ENCODE assay signal across 7 cellular contexts in genomic region chr9:35023443-35023842, GRCh38. TPM values are rescaled to one million over a fixed set of nuclear protein-coding genes. Genes with fewer than 3 reads are reported as not detected.
DNase-seq lines count a peak whose midpoint lies in the region; ATAC-seq and TF ChIP-seq lines count a peak whose summit lies in the region.
"Not testable (repeated sequence)": the region's sequence is repeated elsewhere in the genome, so short reads cannot be mapped to it uniquely, and the experiment has no call there.

No MANE protein-coding gene starts in this region.

- H2AK5ac ChIP-seq in mesendoderm (ENCODE audit: low read length) = not testable (repeated sequence)

- H4K20me1 ChIP-seq in Loucy (ENCODE audit: insufficient read depth, low read length, poor library complexity, severe bottlenecking) = not testable (repeated sequence)

- H3K79me1 ChIP-seq in mesendoderm (ENCODE audit: low read length) = not testable (repeated sequence)

- H3K9me3 ChIP-seq in Loucy (ENCODE audit: insufficient read depth, low read depth, low read length) = not testable (repeated sequence)

- not testable (repeated sequence) for H3K9me3 Mint-ChIP-seq in activated CD4-positive, alpha-beta T cell treated with anti-CD3 and anti-CD28 coated beads for 36 hours (ENCODE audit: low read depth); activated naive CD8-positive, alpha-beta T cell treated with anti-CD3 and anti-CD28 coated beads, Interleukin-2, amount 10 ng/mL, durations not matched to agents 7 days and 5 days

- H4K8ac ChIP-seq in mesendoderm (ENCODE audit: low read depth, low read length) = not testable (repeated sequence)

- H3K23ac ChIP-seq in mesendoderm (ENCODE audit: low read length) = not testable (repeated sequence)

- H3K27ac ChIP-seq in mesendoderm (ENCODE audit: low read depth, low read length) = peak overlapping the region; percentile 83

- not testable (repeated sequence) for H2BK120ac ChIP-seq in mesendoderm (ENCODE audit: low read depth, low read length)

- H3K79me2 ChIP-seq in Loucy (ENCODE audit: insufficient read depth, low read length); mesendoderm (ENCODE audit: control insufficient read depth, insufficient read depth, low read length): not testable (repeated sequence)

- peak overlapping the region; percentile 56 for H3K4me3 ChIP-seq in Loucy (ENCODE audit: low read length, poor library complexity, severe bottlenecking)
- H3K4me3 ChIP-seq in mesendoderm (ENCODE audit: low read length) = not testable (repeated sequence)

- peaks cover 14% of the 10 kb centered on the region for H3F3A ChIP-seq in Loucy (ENCODE audit: low read depth)

- not testable (repeated sequence) for H2BK5ac ChIP-seq in mesendoderm (ENCODE audit: low read length)

- H3K4me1 ChIP-seq in Loucy (ENCODE audit: insufficient read depth, low read length, poor library complexity, severe bottlenecking) = peaks cover 66% of the 10 kb centered on the region
- not testable (repeated sequence) for H3K4me1 ChIP-seq in mesendoderm (ENCODE audit: control insufficient read depth, low read depth, low read length)

- peak overlapping the region; percentile 72 for H3K9ac ChIP-seq in Loucy (ENCODE audit: low read depth, low read length, poor library complexity, severe bottlenecking)
- H3K9ac ChIP-seq in mesendoderm (ENCODE audit: low read length) = not testable (repeated sequence)

- H3K4me1 Mint-ChIP-seq in activated CD4-positive, alpha-beta T cell treated with anti-CD3 and anti-CD28 coated beads for 36 hours = peaks cover 15% of the 10 kb centered on the region
- not testable (repeated sequence) for H3K4me1 Mint-ChIP-seq in activated naive CD8-positive, alpha-beta T cell treated with anti-CD3 and anti-CD28 coated beads, Interleukin-2, amount 10 ng/mL, durations not matched to agents 7 days and 5 days

- not testable (repeated sequence) for H3K18ac ChIP-seq in mesendoderm (ENCODE audit: low read length)

- H3K4ac ChIP-seq in mesendoderm (ENCODE audit: low read depth, low read length) = not testable (repeated sequence)

- H3K36me3 Mint-ChIP-seq in activated CD4-positive, alpha-beta T cell treated with anti-CD3 and anti-CD28 coated beads for 36 hours (ENCODE audit: low read depth) = peaks cover 13% of the 10 kb centered on the region
- H3K36me3 Mint-ChIP-seq in activated naive CD8-positive, alpha-beta T cell treated with anti-CD3 and anti-CD28 coated beads, Interleukin-2, amount 10 ng/mL, durations not matched to agents 7 days and 5 days = not testable (repeated sequence)

- TF ChIP-seq CTCF in Loucy (conservative IDR thresholded peaks at IDR 0.05; ENCODE audit: low read length) = not testable (repeated sequence)

- CTCF ChIA-PET in activated CD4-positive, alpha-beta T cell treated with anti-CD3 and anti-CD28 coated beads for 36 hours (lab: Charles Lee) = not testable (repeated sequence)

- not testable (repeated sequence) for H2BK15ac ChIP-seq in mesendoderm (replicated peaks; ENCODE audit: low read depth)

- no CpG with 5 or more reads among the region's 5 CpGs for WGBS in mesendoderm (ENCODE audit: extremely low coverage, insufficient coverage, low lambda C conversion rate)

- not testable (repeated sequence) for H3K4me3 Mint-ChIP-seq in activated CD4-positive, alpha-beta T cell treated with anti-CD3 and anti-CD28 coated beads for 36 hours
- peak overlapping the region; percentile 28 for H3K4me3 Mint-ChIP-seq in activated naive CD8-positive, alpha-beta T cell treated with anti-CD3 and anti-CD28 coated beads, Interleukin-2, amount 10 ng/mL, durations not matched to agents 7 days and 5 days

- H3K27me3 ChIP-seq in Loucy (ENCODE audit: insufficient read depth, low read length, poor library complexity, severe bottlenecking); mesendoderm (ENCODE audit: insufficient read depth, low read length, poor library complexity): not testable (repeated sequence)

- not testable (repeated sequence) for H4K5ac ChIP-seq in mesendoderm (ENCODE audit: low read length)

- not testable (repeated sequence) for H3K36me3 ChIP-seq in Loucy (ENCODE audit: insufficient read depth, low read length); mesendoderm (ENCODE audit: control insufficient read depth, insufficient read depth, low read length)

- peak overlapping the region; percentile 72 for H3K4me2 ChIP-seq in Loucy (ENCODE audit: low read depth, low read length, poor library complexity, severe bottlenecking)
- not testable (repeated sequence) for H3K4me2 ChIP-seq in mesendoderm (ENCODE audit: low read length)

- H2AFZ ChIP-seq in Loucy (ENCODE audit: low read length) = not testable (repeated sequence)

- POLR2A ChIA-PET in activated CD4-positive, alpha-beta T cell treated with anti-CD3 and anti-CD28 coated beads for 36 hours (lab: Charles Lee) = interaction anchor here (0.6 kb wide), 1 partner anchor 23 kb away, joined by 3 read pairs; no protein-coding TSS in a partner anchor
- POLR2A ChIA-PET in activated naive CD8-positive, alpha-beta T cell treated with anti-CD3 and anti-CD28 coated beads, Interleukin-2, amount 10 ng/mL, durations not matched to agents 7 days and 5 days (lab: Charles Lee) = not testable (repeated sequence)

- not testable (repeated sequence) for H3K9me2 ChIP-seq in Loucy (replicated peaks; ENCODE audit: low read depth, low read length)

- ATAC-seq in activated CD4-positive, alpha-beta T cell treated with anti-CD3 and anti-CD28 coated beads for 36 hours; activated naive CD8-positive, alpha-beta T cell treated with anti-CD3 and anti-CD28 coated beads, Interleukin-2, amount 10 ng/mL, durations not matched to agents 7 days and 5 days (ENCODE audit: low read depth): not testable (repeated sequence)

- intact Hi-C loops in activated CD4-positive, alpha-beta T cell treated with anti-CD3 and anti-CD28 coated beads for 36 hours (cut with DNase I, micrococcal nuclease) = not testable (repeated sequence)

- H3K27ac Mint-ChIP-seq in activated CD4-positive, alpha-beta T cell treated with anti-CD3 and anti-CD28 coated beads for 36 hours = peak overlapping the region; percentile 47
- H3K27ac Mint-ChIP-seq in activated naive CD8-positive, alpha-beta T cell treated with anti-CD3 and anti-CD28 coated beads, Interleukin-2, amount 10 ng/mL, durations not matched to agents 7 days and 5 days = peak overlapping the region; percentile 23

- DNase-seq in GF-D8 (lab: John Stamatoyannopoulos, UW) = peak; percentile 82
- peak; percentile 75 to 80 for DNase-seq in NOMO-1 (lab: John Stamatoyannopoulos, UW; ENCODE audit: unreplicated experiment in 2 of 2)
- DNase-seq in SKM-1 treated with dmso at 0.1 percent for 144 hours (lab: John Stamatoyannopoulos, UW; ENCODE audit: unreplicated experiment) = peak; percentile 63
- DNase-seq in activated CD4-positive, alpha-beta T cell treated with anti-CD3 and anti-CD28 coated beads for 36 hours; activated naive CD8-positive, alpha-beta T cell treated with anti-CD3 and anti-CD28 coated beads, Interleukin-2, amount 10 ng/mL, durations not matched to agents 7 days and 5 days: not testable (repeated sequence)
- peak; percentile 55 for DNase-seq in mesendoderm

- H3K27me3 Mint-ChIP-seq in activated CD4-positive, alpha-beta T cell treated with anti-CD3 and anti-CD28 coated beads for 36 hours; activated naive CD8-positive, alpha-beta T cell treated with anti-CD3 and anti-CD28 coated beads, Interleukin-2, amount 10 ng/mL, durations not matched to agents 7 days and 5 days: not testable (repeated sequence)

- H3K56ac ChIP-seq in mesendoderm (ENCODE audit: low read length) = not testable (repeated sequence)

RNA-seq across cellular contexts. Expression of gene DNAJB5, which starts 33.9 kb away (rescaled TPM):
- total RNA-seq in activated CD4-positive, alpha-beta T cell treated with anti-CD3 and anti-CD28 coated beads for 36 hours = 10 to 100 TPM; 10.3 to 11.3 TPM
- 1 to 10 TPM; 3.3 to 5.0 TPM for total RNA-seq in activated naive CD8-positive, alpha-beta T cell treated with anti-CD3 and anti-CD28 coated beads, Interleukin-2, amount 10 ng/mL, durations not matched to agents 7 days and 5 days
- polyA plus RNA-seq in mesendoderm (2013, experiment 1 of 2) = 24.8 TPM
- 25.9 TPM for polyA plus RNA-seq in mesendoderm (2013, experiment 2 of 2)

RNA-seq across cellular contexts. Expression of gene VCP, which starts 49.0 kb away (rescaled TPM):
- 100 to 1,000 TPM; 261 to 268 TPM for total RNA-seq in activated CD4-positive, alpha-beta T cell treated with anti-CD3 and anti-CD28 coated beads for 36 hours
- total RNA-seq in activated naive CD8-positive, alpha-beta T cell treated with anti-CD3 and anti-CD28 coated beads, Interleukin-2, amount 10 ng/mL, durations not matched to agents 7 days and 5 days = 100 to 1,000 TPM; 183 to 189 TPM
- polyA plus RNA-seq in mesendoderm (2013, experiment 1 of 2) = 163 TPM
- 162 TPM for polyA plus RNA-seq in mesendoderm (2013, experiment 2 of 2)

RNA-seq across cellular contexts. Expression of gene FANCG, which starts 56.3 kb away (rescaled TPM):
- total RNA-seq in activated CD4-positive, alpha-beta T cell treated with anti-CD3 and anti-CD28 coated beads for 36 hours = 10 to 100 TPM; 92.8 to 93.4 TPM
- 100 to 1,000 TPM; 103 to 109 TPM for total RNA-seq in activated naive CD8-positive, alpha-beta T cell treated with anti-CD3 and anti-CD28 coated beads, Interleukin-2, amount 10 ng/mL, durations not matched to agents 7 days and 5 days
- polyA plus RNA-seq in mesendoderm (2013, experiment 1 of 2) = 49.3 TPM
- 50.2 TPM for polyA plus RNA-seq in mesendoderm (2013, experiment 2 of 2)
